18 cellular contexts compared by ENCODE assay signal in genomic region chr5:36066001-36066539, GRCh38. TPM values are rescaled to one million over a fixed set of nuclear protein-coding genes. Genes with fewer than 3 reads are reported as not detected.
A peak's percentile ranks its signal among the peaks of the same experiment; 100 is the strongest.
DNase-seq lines count a peak whose midpoint lies in the region; ATAC-seq and TF ChIP-seq lines count a peak whose summit lies in the region.
"Had no signal": no experiment of that assay in that cellular context is flagged by ENCODE, and none has a peak within 500 bp of the region (broad histone marks: within the 10 kb centered on the region; RNA-seq: fewer than 3 reads in every experiment).

No MANE protein-coding gene starts in this region.

- no peak overlapping the region for H4K91ac ChIP-seq in neuronal stem cell (ENCODE audit: low read depth, low read length, poor library complexity)

- H3K4me2 ChIP-seq in neuronal stem cell (ENCODE audit: insufficient read depth, low read length, poor library complexity, severe bottlenecking) = peak overlapping the region; percentile 92

- H3K4me3 ChIP-seq in MG63 (peak overlapping the region; percentile 7; the same call in 1 of the 2 replicates), iPS DF 6.9 (ENCODE audit: low read length) (peak overlapping the region; percentile 47; the same call in 1 of the 2 replicates), neuronal stem cell (ENCODE audit: low read length in 2 of 2) (peak overlapping the region; percentile 39 to 77), upper lobe of left lung (no peak overlapping the region)

- H3K4me1 ChIP-seq in ES-I3 (ENCODE audit: insufficient read depth, low read length) (no peaks in the 10 kb centered on the region), iPS DF 6.9 (ENCODE audit: control insufficient read depth, insufficient read depth, low read length) (no peaks in the 10 kb centered on the region), neuronal stem cell (ENCODE audit: control insufficient read depth in 2 of 2, insufficient read depth in 1 of 2, low read depth in 1 of 2, low read length in 2 of 2) (peaks cover 0 to 3% of the 10 kb centered on the region in 2 donors), upper lobe of left lung (peaks cover 0 to 11% (median 3%) of the 10 kb centered on the region in 4 donors)

- H3K9me3 Mint-ChIP-seq in activated T-cell treated with anti-CD3 and anti-CD28 coated beads, Interleukin-2, amount 50 U/mL, for 4 hours = no peaks in the 10 kb centered on the region

- no peak overlapping the region for H3K23ac ChIP-seq in neuronal stem cell (ENCODE audit: low read depth, low read length, poor library complexity)

- no peak overlapping the region for H3K4ac ChIP-seq in neuronal stem cell (ENCODE audit: low read length)

- H2AFZ ChIP-seq in neuronal stem cell (ENCODE audit: low read length) = peak overlapping the region; percentile 95

- TF ChIP-seq POLR2A in upper lobe of left lung (IDR thresholded peaks at IDR 0.05) = no peak
- TF ChIP-seq POLR2A in erythroblast (IDR thresholded peaks at IDR 0.05; ENCODE audit: low read length) = no peak

- no peak overlapping the region for H3K14ac ChIP-seq in neuronal stem cell (ENCODE audit: low read length)

- H2BK15ac ChIP-seq in neuronal stem cell (ENCODE audit: low read length) = no peak overlapping the region

- H3K79me1 ChIP-seq in neuronal stem cell (ENCODE audit: low read depth, low read length) = no peaks in the 10 kb centered on the region

- H2AK5ac ChIP-seq in neuronal stem cell (ENCODE audit: low read depth, low read length) = no peak overlapping the region

- H3K27me3 ChIP-seq in MG63 = peaks cover 39% of the 10 kb centered on the region
- no peaks in the 10 kb centered on the region for H3K27me3 ChIP-seq in iPS DF 6.9 (ENCODE audit: control insufficient read depth, insufficient read depth, low read length)
- H3K27me3 ChIP-seq in neuronal stem cell (ENCODE audit: control insufficient read depth in 3 of 3, insufficient read depth in 3 of 3, low read depth in 1 of 3, low read length in 3 of 3) = peaks cover 0 to 45% (median 0%) of the 10 kb centered on the region in 3 experiments
- H3K27me3 ChIP-seq in upper lobe of left lung = peaks cover 0 to 4% (median 0%) of the 10 kb centered on the region in 4 donors

- H3K9me3 ChIP-seq in ES-I3 (ENCODE audit: control insufficient read depth, insufficient read depth, low read length) (no peaks in the 10 kb centered on the region), MG63 (peaks cover 2% of the 10 kb centered on the region; the same call in 1 of the 2 replicates), iPS DF 6.9 (ENCODE audit: control insufficient read depth, insufficient read depth, low read length) (no peaks in the 10 kb centered on the region), neuronal stem cell (replicated peaks in 1 of 2; ENCODE audit: control insufficient read depth in 2 of 2, insufficient read depth in 1 of 2, low read depth in 1 of 2, low read length in 2 of 2) (no peaks in the 10 kb centered on the region), upper lobe of left lung (no peaks in the 10 kb centered on the region)

- H3K27ac ChIP-seq in iPS DF 6.9 (ENCODE audit: low read length) = no peak overlapping the region
- H3K27ac ChIP-seq in neuronal stem cell (replicated peaks; ENCODE audit: low read length) = no peak overlapping the region
- H3K27ac ChIP-seq in upper lobe of left lung = no peak overlapping the region

- H2BK5ac ChIP-seq in neuronal stem cell (ENCODE audit: low read length) = no peak overlapping the region

- H3K36me3 Mint-ChIP-seq in activated T-cell treated with anti-CD3 and anti-CD28 coated beads, Interleukin-2, amount 50 U/mL, for 4 hours (ENCODE audit: insufficient read depth) = no peaks in the 10 kb centered on the region

- H3K36me3 ChIP-seq in ES-I3 (ENCODE audit: insufficient read depth, low read length) (no peaks in the 10 kb centered on the region; the same call in 1 of the 2 replicates), MG63 (no peaks in the 10 kb centered on the region), iPS DF 6.9 (ENCODE audit: control insufficient read depth, insufficient read depth, low read length) (no peaks in the 10 kb centered on the region; the same call in 1 of the 2 replicates), neuronal stem cell (replicated peaks in 1 of 2; ENCODE audit: control insufficient read depth in 2 of 2, insufficient read depth in 2 of 2, low read length in 2 of 2) (no peaks in the 10 kb centered on the region), upper lobe of left lung (no peaks in the 10 kb centered on the region)

- H2BK120ac ChIP-seq in neuronal stem cell (ENCODE audit: low read depth, low read length) = no peak overlapping the region

- no CpG with 5 or more reads among the region's 13 CpGs for WGBS in iPS DF 6.9 (ENCODE audit: insufficient coverage, insufficient read length)
- WGBS in neuronal stem cell (ENCODE audit: extremely low coverage in 2 of 2, insufficient read length in 2 of 2, insufficient replicate concordance in 1 of 2), 2 donors = no CpG with 5 or more reads among the region's 13 CpGs
- WGBS in upper lobe of left lung, 2 donors = 34 to 39% methylated on average over 12 to 13 of the region's 13 CpGs

- peaks cover 33% of the 10 kb centered on the region for H3K27me3 Mint-ChIP-seq in activated T-cell treated with anti-CD3 and anti-CD28 coated beads, Interleukin-2, amount 50 U/mL, for 4 hours (ENCODE audit: low read depth)

- H3K9ac ChIP-seq in ES-I3 (ENCODE audit: low read depth, low read length) = peak overlapping the region; percentile 51
- H3K9ac ChIP-seq in neuronal stem cell (ENCODE audit: low read depth, low read length, poor library complexity) = no peak overlapping the region

- no peak for DNase-seq in MG63
- no peak for DNase-seq in iPS DF 6.9 (ENCODE audit: low read depth, low spot score)
- DNase-seq in neuronal stem cell (ENCODE audit: low spot score) = no peak
- no peak for DNase-seq in upper lobe of left lung
- DNase-seq in erythroblast (lab: John Stamatoyannopoulos, UW) = no peak
- no peak for DNase-seq in activated T-cell treated with anti-CD3 and anti-CD28 coated beads, Interleukin-2, amount 50 U/mL, for 4 hours
- DNase-seq in LoVo (ENCODE audit: low spot score) = no peak
- DNase-seq: activated CD4-positive, CD25-positive, alpha-beta regulatory T cell; activated effector memory CD4-positive, alpha-beta T cell treated with anti-CD3 and anti-CD28 coated beads, Interleukin-2, amount 50 U/mL, for 16 hours; NCI-H2081 treated with DMSO at 0.1 percent for 48 hours; NCI-H774; right cardiac atrium; stimulated activated CD4-positive, alpha-beta T cell treated with anti-CD3 and anti-CD28 coated beads, Interleukin-2, amount 100 ng/mL, for 24 hours; T-helper 17 cell had no signal

- TF ChIP-seq EP300 in upper lobe of left lung (IDR thresholded peaks at IDR 0.05) = no peak

- H3K18ac ChIP-seq in neuronal stem cell (ENCODE audit: low read length) = peak overlapping the region; percentile 86

- no peak overlapping the region for H4K8ac ChIP-seq in neuronal stem cell (ENCODE audit: low read depth, low read length)

- no peak for TF ChIP-seq CTCF in upper lobe of left lung (IDR thresholded peaks at IDR 0.05)

- no peak overlapping the region for H3K4me3 Mint-ChIP-seq in activated T-cell treated with anti-CD3 and anti-CD28 coated beads, Interleukin-2, amount 50 U/mL, for 4 hours
- H3K4me3 Mint-ChIP-seq: T-helper 17 cell had no signal

- ATAC-seq in upper lobe of left lung (ENCODE audit: low FRiP score in 2 of 2) = no peak
- ATAC-seq in activated T-cell treated with anti-CD3 and anti-CD28 coated beads, Interleukin-2, amount 50 U/mL, for 4 hours = no peak
- ATAC-seq: T-helper 17 cell had no signal

- H2BK12ac ChIP-seq in neuronal stem cell (ENCODE audit: low read length) = no peak overlapping the region

- peaks cover 8% of the 10 kb centered on the region for H3K4me1 Mint-ChIP-seq in activated T-cell treated with anti-CD3 and anti-CD28 coated beads, Interleukin-2, amount 50 U/mL, for 4 hours (ENCODE audit: low read depth)

RNA-seq across cellular contexts. Expression of gene UGT3A2, which starts 0.6 kb away (rescaled TPM):
- not detected in 2 replicates for total RNA-seq in MG63 (2014; rRNA removed; shearing (Covaris generic); ENCODE audit: low replicate concordance)
- polyA plus RNA-seq in neuronal stem cell (2013, experiment 1 of 2) = 4.3 TPM
- 4.0 TPM for polyA plus RNA-seq in neuronal stem cell (2013, experiment 2 of 2)
- total RNA-seq in upper lobe of left lung = not detected
- total RNA-seq in activated T-cell treated with anti-CD3 and anti-CD28 coated beads, Interleukin-2, amount 50 U/mL, for 4 hours = not detected
- total RNA-seq: HT-29, myocyte, right cardiac atrium, subcutaneous adipose tissue, T-helper 17 cell had no signal

Comparison
In these comparisons a context has a peak if more than half of its experiments do, and no peak if none do; other contexts are left out.
1. H3K4me3 ChIP-seq: peak in MG63 (single experiment), iPS DF 6.9 (single experiment) and neuronal stem cell (2 of 2); none in upper lobe of left lung (0 of 4).